ENCODE assay signal across 32 cellular contexts in genomic region chr5:177988989-177989625, GRCh38. TPM values are rescaled to one million over a fixed set of nuclear protein-coding genes. Genes with fewer than 3 reads are reported as not detected.
"Had no signal": no experiment of that assay in that cellular context is flagged by ENCODE, and none has a peak within 500 bp of the region (broad histone marks: within the 10 kb centered on the region; RNA-seq: fewer than 3 reads in every experiment).

No MANE protein-coding gene starts in this region.

- ATAC-seq: activated CD8-positive, alpha-beta T cell treated with anti-CD3 and anti-CD28 coated beads for 36 hours; activated naive CD8-positive, alpha-beta T cell treated with anti-CD3 and anti-CD28 coated beads, Interleukin-2, amount 50 U/mL, for 24 hours; activated T-cell treated with anti-CD3 and anti-CD28 coated beads, Interleukin-2, amount 50 U/mL, for 4 hours; activated T-helper 17 cell treated with anti-CD3 and anti-CD28 coated beads, Interleukin-2, amount 50 U/mL, for 72 hours; body of pancreas; effector memory CD8-positive, alpha-beta T cell; gastroesophageal sphincter had no signal

- H3K9me3 Mint-ChIP-seq: activated CD8-positive, alpha-beta T cell treated with anti-CD3 and anti-CD28 coated beads for 36 hours; activated naive CD4-positive, alpha-beta T cell treated with anti-CD3 and anti-CD28 coated beads for 36 hours; activated naive CD4-positive, alpha-beta T cell treated with anti-CD3 and anti-CD28 coated beads, Interleukin-2, amount 50 U/mL, for 24 hours; activated naive CD8-positive, alpha-beta T cell treated with anti-CD3 and anti-CD28 coated beads for 36 hours; activated naive CD8-positive, alpha-beta T cell treated with anti-CD3 and anti-CD28 coated beads, Interleukin-2, amount 50 U/mL, for 24 hours; activated T-cell treated with anti-CD3 and anti-CD28 coated beads, Interleukin-2, amount 50 U/mL, for 4 hours; activated T-helper 17 cell treated with anti-CD3 and anti-CD28 coated beads, Interleukin-2, amount 50 U/mL, for 72 hours; effector memory CD8-positive, alpha-beta T cell had no signal

- H3K36me3 Mint-ChIP-seq: activated naive CD4-positive, alpha-beta T cell treated with anti-CD3 and anti-CD28 coated beads, Interleukin-2, amount 50 U/mL, for 24 hours; activated naive CD8-positive, alpha-beta T cell treated with anti-CD3 and anti-CD28 coated beads for 36 hours had no signal

- H3K27me3 ChIP-seq: body of pancreas had no signal

- H3K9me3 ChIP-seq: adrenal gland, body of pancreas, esophagus squamous epithelium, gastroesophageal sphincter had no signal

- H3K27ac Mint-ChIP-seq: activated CD8-positive, alpha-beta T cell treated with anti-CD3 and anti-CD28 coated beads for 36 hours; activated naive CD4-positive, alpha-beta T cell treated with anti-CD3 and anti-CD28 coated beads for 36 hours; activated naive CD4-positive, alpha-beta T cell treated with anti-CD3 and anti-CD28 coated beads, Interleukin-2, amount 50 U/mL, for 24 hours; activated naive CD8-positive, alpha-beta T cell treated with anti-CD3 and anti-CD28 coated beads for 36 hours; activated naive CD8-positive, alpha-beta T cell treated with anti-CD3 and anti-CD28 coated beads, Interleukin-2, amount 50 U/mL, for 24 hours; activated T-helper 17 cell treated with anti-CD3 and anti-CD28 coated beads, Interleukin-2, amount 50 U/mL, for 72 hours; effector memory CD8-positive, alpha-beta T cell had no signal

- H3K36me3 ChIP-seq: adrenal gland, esophagus squamous epithelium, gastroesophageal sphincter had no signal

- H3K4me3 Mint-ChIP-seq: activated CD8-positive, alpha-beta T cell treated with anti-CD3 and anti-CD28 coated beads for 36 hours; activated naive CD4-positive, alpha-beta T cell treated with anti-CD3 and anti-CD28 coated beads for 36 hours; activated naive CD4-positive, alpha-beta T cell treated with anti-CD3 and anti-CD28 coated beads, Interleukin-2, amount 50 U/mL, for 24 hours; activated naive CD8-positive, alpha-beta T cell treated with anti-CD3 and anti-CD28 coated beads for 36 hours; activated naive CD8-positive, alpha-beta T cell treated with anti-CD3 and anti-CD28 coated beads, Interleukin-2, amount 50 U/mL, for 24 hours; activated T-cell treated with anti-CD3 and anti-CD28 coated beads, Interleukin-2, amount 50 U/mL, for 4 hours; activated T-helper 17 cell treated with anti-CD3 and anti-CD28 coated beads, Interleukin-2, amount 50 U/mL, for 72 hours; effector memory CD8-positive, alpha-beta T cell had no signal

- DNase-seq: activated CD4-positive, alpha-beta T cell treated with anti-CD3 and anti-CD28 coated beads for 4 hours; activated CD4-positive, alpha-beta T cell treated with anti-CD3 and anti-CD28 coated beads, Interleukin-2, amount 50 U/mL, for 1 hour; activated CD4-positive, alpha-beta T cell treated with anti-CD3 and anti-CD28 coated beads, Interleukin-2, amount 50 U/mL, for 48 hours; activated CD4-positive, CD25-positive, alpha-beta regulatory T cell; activated CD4-positive, CD25-positive, alpha-beta regulatory T cell treated with anti-CD3 and anti-CD28 coated beads, Interleukin-2, amount 50 U/mL, for 72 hours; activated CD8-positive, alpha-beta memory T cell treated with anti-CD3 and anti-CD28 coated beads for 24 hours; activated CD8-positive, alpha-beta T cell treated with anti-CD3 and anti-CD28 coated beads for 36 hours; activated effector memory CD4-positive, alpha-beta T cell treated with anti-CD3 and anti-CD28 coated beads, Interleukin-2, amount 50 U/mL, for 16 hours; activated naive CD4-positive, alpha-beta T cell treated with anti-CD3 and anti-CD28 coated beads for 36 hours; activated naive CD8-positive, alpha-beta T cell treated with anti-CD3 and anti-CD28 coated beads for 36 hours; activated naive CD8-positive, alpha-beta T cell treated with anti-CD3 and anti-CD28 coated beads, Interleukin-2, amount 50 U/mL, for 24 hours; activated T-cell treated with anti-CD3 and anti-CD28 coated beads, Interleukin-2, amount 50 U/mL, for 4 hours; adrenal gland; amygdala; aorta; body of pancreas; caudate nucleus; cortex of kidney; dermis blood vessel endothelial cell; effector CD4-positive, alpha-beta T cell; effector memory CD8-positive, alpha-beta T cell; erythroblast; esophagus squamous epithelium; foreskin melanocyte had no signal

- H3K4me1 Mint-ChIP-seq: activated T-helper 17 cell treated with anti-CD3 and anti-CD28 coated beads, Interleukin-2, amount 50 U/mL, for 72 hours had no signal

- H3K4me3 ChIP-seq: adrenal gland, body of pancreas, esophagus squamous epithelium, gastroesophageal sphincter had no signal

- H3K4me1 ChIP-seq: adrenal gland had no signal

- H3K27ac ChIP-seq: adrenal gland, body of pancreas, esophagus squamous epithelium, gastroesophageal sphincter had no signal

RNA-seq across cellular contexts. Expression of gene PROP1, which starts 6.9 kb away (rescaled TPM):
- total RNA-seq: activated CD8-positive, alpha-beta T cell treated with anti-CD3 and anti-CD28 coated beads for 36 hours; activated naive CD4-positive, alpha-beta T cell treated with anti-CD3 and anti-CD28 coated beads for 36 hours; activated naive CD8-positive, alpha-beta T cell treated with anti-CD3 and anti-CD28 coated beads for 36 hours; activated T-cell treated with anti-CD3 and anti-CD28 coated beads, Interleukin-2, amount 50 U/mL, for 4 hours; activated T-helper 17 cell treated with anti-CD3 and anti-CD28 coated beads, Interleukin-2, amount 50 U/mL, for 72 hours; adrenal gland; aorta; body of pancreas; chondrocyte; dermis blood vessel endothelial cell; esophagus squamous epithelium; fibroblast of lung; fibroblast of villous mesenchyme; gastroesophageal sphincter; glomerular endothelial cell; T-helper 1 cell treated with Interleukin-12 subunit alpha and Interleukin-12 subunit beta and Interleukin-4 antibody, amounts not matched to agents 30 ng/mL and 1 ng/mL, for 36 hours had no signal
- polyA plus RNA-seq: adrenal gland, aorta, fibroblast of lung had no signal
